ENCODE assay signal across 8 cellular contexts in the genomic region with DNA sequence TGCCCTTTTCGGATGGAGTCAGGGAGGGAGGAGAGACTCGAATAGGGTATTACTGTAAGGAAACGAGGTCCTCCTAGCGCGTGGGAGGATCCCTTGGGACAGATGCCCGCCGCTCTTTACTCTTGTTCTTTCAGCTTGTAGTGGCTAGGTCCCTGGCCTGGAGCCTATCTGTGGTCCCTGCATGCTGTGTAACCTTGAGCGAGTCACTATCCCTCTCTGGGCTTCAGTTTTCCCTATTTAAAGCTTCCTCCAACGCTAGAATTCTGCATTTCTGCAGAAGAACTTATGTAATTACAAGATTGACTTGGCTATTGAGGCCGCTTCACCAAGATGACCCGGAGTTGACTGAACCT. TPM values are rescaled to one million over a fixed set of nuclear protein-coding genes. Genes with fewer than 3 reads are reported as not detected.
DNase-seq lines count a peak whose midpoint lies in the region; ATAC-seq and TF ChIP-seq lines count a peak whose summit lies in the region.

No MANE protein-coding gene starts in this region.

- H3K36me3 Mint-ChIP-seq in WTC11, result no peaks in the 10 kb centered on the region

- H3K9me3 ChIP-seq in AG04450 (ENCODE audit: control insufficient read depth, insufficient read depth, low read length), result no peaks in the 10 kb centered on the region; the same call in 1 of the 2 replicates
- no peaks in the 10 kb centered on the region for H3K9me3 ChIP-seq in iPS DF 6.9 (ENCODE audit: control insufficient read depth, insufficient read depth, low read length)
- no peaks in the 10 kb centered on the region for H3K9me3 ChIP-seq in subcutaneous abdominal adipose tissue (ENCODE audit: control insufficient read depth in 5 of 5, low read length in 5 of 5)

- peaks cover 37% of the 10 kb centered on the region for H3K4me1 Mint-ChIP-seq in WTC11

- TF ChIP-seq CTCF in AG04450 (IDR thresholded peaks at IDR 0.05; ENCODE audit: low read depth, low read length) (no peak), WTC11 (IDR thresholded peaks at IDR 0.05) (no peak)

- H3K27ac ChIP-seq in AG04450 (ENCODE audit: low read depth, low read length), result peak overlapping the region; percentile 63
- no peak overlapping the region for H3K27ac ChIP-seq in iPS DF 6.9 (ENCODE audit: low read length)
- peak overlapping the region; percentile 84 for H3K27ac ChIP-seq in subcutaneous abdominal adipose tissue (ENCODE audit: low read depth, low read length)

- H3K27me3 ChIP-seq in AG04450 (ENCODE audit: control insufficient read depth, insufficient read depth, low read length), result no peaks in the 10 kb centered on the region
- no peaks in the 10 kb centered on the region for H3K27me3 ChIP-seq in H7 (ENCODE audit: control insufficient read depth, insufficient read depth, low read length)
- no peaks in the 10 kb centered on the region for H3K27me3 ChIP-seq in iPS DF 6.9 (ENCODE audit: control insufficient read depth, insufficient read depth, low read length)
- H3K27me3 ChIP-seq in subcutaneous abdominal adipose tissue (ENCODE audit: control insufficient read depth in 5 of 5, insufficient read depth in 4 of 5, low read length in 5 of 5), result no peaks in the 10 kb centered on the region

- H3K9me3 Mint-ChIP-seq in WTC11, result no peaks in the 10 kb centered on the region

- H3K36me3 ChIP-seq in H7 (replicated peaks; ENCODE audit: control insufficient read depth, insufficient read depth, low read length), result no peaks in the 10 kb centered on the region
- H3K36me3 ChIP-seq in iPS DF 6.9 (ENCODE audit: control insufficient read depth, insufficient read depth, low read length), result no peaks in the 10 kb centered on the region
- H3K36me3 ChIP-seq in subcutaneous abdominal adipose tissue (ENCODE audit: control insufficient read depth in 5 of 5, insufficient read depth in 5 of 5, low read length in 5 of 5), result peaks cover 0 to 2% (median 0%) of the 10 kb centered on the region in 5 donors

- CTCF ChIA-PET in AG04450 (lab: Charles Lee) (interaction anchor here (0.8 to 2.0 kb wide), 4 partner anchors 21 to 287 kb away, joined by 3 to 9 read pairs (median 4); no protein-coding TSS in a partner anchor), WTC11 (lab: Charles Lee) (interaction anchor here (0.7 to 2.1 kb wide), 5 partner anchors 9 to 224 kb away, joined by 3 to 6 read pairs (median 4); partner anchors contain the start of gene DYNLT5)

- POLR2A ChIA-PET in AG04450 (lab: Yijun Ruan, JAX) (interaction anchor here (1.1 to 1.7 kb wide), 3 partner anchors 10 to 128 kb away, joined by 4 to 6 read pairs (median 5); partner anchors contain the start of gene SLC35D1), WTC11 (lab: Charles Lee) (interaction anchor here (0.6 to 1.9 kb wide), 3 partner anchors 8 to 128 kb away, joined by 5 to 8 read pairs (median 6); partner anchors contain the start of gene SLC35D1)

- H3K4me3 ChIP-seq in AG04450 (ENCODE audit: low read depth, low read length), result peak overlapping the region; percentile 85
- H3K4me3 ChIP-seq in H7 (ENCODE audit: insufficient read depth, low read depth, low read length), result peak overlapping the region; percentile 74
- H3K4me3 ChIP-seq in iPS DF 6.9 (ENCODE audit: low read length), result peak overlapping the region; percentile 87; the same call in 1 of the 2 replicates
- peak overlapping the region; percentile 82 to 98 (median 95) for H3K4me3 ChIP-seq in subcutaneous abdominal adipose tissue (ENCODE audit: low read depth in 1 of 5, low read length in 5 of 5)

- H3K4me3 Mint-ChIP-seq in WTC11, result peak overlapping the region; percentile 93

- WGBS in iPS DF 6.9 (ENCODE audit: insufficient coverage, insufficient read length), result no CpG with 5 or more reads among the region's 11 CpGs

- H3K27me3 Mint-ChIP-seq in WTC11 (ENCODE audit: low read depth), result no peaks in the 10 kb centered on the region

- DNase-seq in AG04450 (ENCODE audit: low read depth, low spot score), result no peak
- no peak for DNase-seq in H7
- no peak for DNase-seq in WTC11 (ENCODE audit: low spot score)
- no peak for DNase-seq in iPS DF 6.9 (ENCODE audit: low read depth, low spot score)
- no peak for DNase-seq in SKM-1 (lab: John Stamatoyannopoulos, UW; ENCODE audit: unreplicated experiment)
- DNase-seq in activated gamma-delta T cell (lab: John Stamatoyannopoulos, UW), result no peak

- H3K9ac ChIP-seq in subcutaneous abdominal adipose tissue (ENCODE audit: low read length in 5 of 5), result peak overlapping the region; percentile 33 to 95 (median 71)

- no peaks in the 10 kb centered on the region for H3K4me1 ChIP-seq in iPS DF 6.9 (ENCODE audit: control insufficient read depth, insufficient read depth, low read length)
- H3K4me1 ChIP-seq in subcutaneous abdominal adipose tissue (ENCODE audit: control insufficient read depth in 5 of 5, insufficient read depth in 5 of 5, low read length in 5 of 5), result peaks cover 8 to 25% (median 22%) of the 10 kb centered on the region in 5 donors

- peak overlapping the region; percentile 98 for H3K27ac Mint-ChIP-seq in WTC11

- ATAC-seq in WTC11, result peak; percentile 1
- no peak for ATAC-seq in HG03460 (IDR thresholded peaks at IDR 0.05; ENCODE audit: unreplicated experiment)

TF ChIP-seq in WTC11, 78 proteins besides CTCF, POLR2A, EP300 and RAD21:
- TF ChIP-seq GTF2I (CRISPR knock-in tag; conservative IDR thresholded peaks at IDR 0.05) (peak; percentile 87), RORB (CRISPR knock-in tag; IDR thresholded peaks at IDR 0.05) (no peak)

RNA-seq across cellular contexts. Expression of gene MIER1, which starts 0.7 kb away (rescaled TPM):
- 14.3 and 23.6 TPM in 2 replicates for polyA plus RNA-seq in AG04450 (2011; rRNA removed)
- polyA minus RNA-seq in AG04450 (2011; rRNA and poly(A)+ RNA removed), result 17.3 and 34.7 TPM in 2 replicates
- 31.7 and 44.8 TPM in 2 replicates for total RNA-seq in H7 (2014; rRNA removed; shearing (Covaris generic))
- total RNA-seq in WTC11 (2021), result 30.0 to 31.0 TPM (median 30.4 TPM) in 3 replicates

RNA-seq across cellular contexts. Expression of gene DNAI4, which starts 0.9 kb away (rescaled TPM):
- polyA plus RNA-seq in AG04450 (2011; rRNA removed), result 2.1 and 2.2 TPM in 2 replicates
- 1.4 and 4.6 TPM in 2 replicates for polyA minus RNA-seq in AG04450 (2011; rRNA and poly(A)+ RNA removed)
- total RNA-seq in H7 (2014; rRNA removed; shearing (Covaris generic)), result 1.6 and 3.8 TPM in 2 replicates
- total RNA-seq in WTC11 (2021), result 1.6 to 2.7 TPM (median 2.1 TPM) in 3 replicates
